In the genomic region with DNA sequence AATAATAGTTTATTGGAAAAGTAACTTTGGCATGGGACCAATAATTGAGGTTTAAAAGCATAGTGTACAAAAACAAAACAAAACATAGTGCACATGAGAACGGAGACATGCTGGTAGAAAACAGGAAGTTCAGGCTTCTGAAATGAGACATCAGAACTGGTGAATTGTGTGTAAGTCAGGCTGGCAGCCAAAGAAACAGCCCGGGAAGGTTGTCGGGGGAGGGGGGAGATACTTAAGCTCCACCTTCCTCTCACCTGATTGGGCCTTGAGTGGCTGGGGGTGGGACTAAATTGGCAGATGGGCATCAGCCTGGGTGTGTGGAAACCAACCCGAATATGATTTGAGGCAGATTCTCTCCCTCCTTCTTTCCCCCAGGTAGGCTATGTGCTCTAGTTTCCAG, we compare ENCODE assay signal across 1 cellular context.
TF ChIP-seq lines count a peak whose summit lies in the region.

No MANE protein-coding gene starts in this region.

TF ChIP-seq in GM12878, 131 proteins besides CTCF, POLR2A, EP300 and RAD21 (continued from another document and continues in another):
- TF ChIP-seq TBL1XR1 (IDR thresholded peaks at IDR 0.05; ENCODE audit: low read depth, low read length) (no peak), RB1 (IDR thresholded peaks at IDR 0.05; ENCODE audit: borderline replicate concordance) (no peak), SPI1 (IDR thresholded peaks at IDR 0.05; ENCODE audit: borderline replicate concordance, insufficient read depth, low read depth, low read length) (peak; percentile 34; the same call in 1 of the 2 replicates), ZNF24 (IDR thresholded peaks at IDR 0.05) (no peak), CHD4 (IDR thresholded peaks at IDR 0.05) (no peak), GATAD2B (conservative IDR thresholded peaks at IDR 0.05; ENCODE audit: low read depth) (no peak), NFIC (IDR thresholded peaks at IDR 0.05; ENCODE audit: low read depth, low read length) (no peak), KLF5 (IDR thresholded peaks at IDR 0.05; ENCODE audit: partially characterized antibody) (no peak), SRF (IDR thresholded peaks at IDR 0.05; ENCODE audit: low read depth in 2 of 2, low read length in 2 of 2) (no peak), IKZF2 (IDR thresholded peaks at IDR 0.05) (no peak), ZZZ3 (IDR thresholded peaks at IDR 0.05; ENCODE audit: control insufficient read depth, insufficient read length, low read depth) (no peak), CHD2 (IDR thresholded peaks at IDR 0.05; ENCODE audit: borderline replicate concordance, low read depth, low read length) (no peak), ZSCAN29 (IDR thresholded peaks at IDR 0.05) (no peak), CBX5 (IDR thresholded peaks at IDR 0.05; ENCODE audit: low read depth) (peak; percentile 44; the same call in 1 of the 2 replicates), SUZ12 (IDR thresholded peaks at IDR 0.05; ENCODE audit: unreplicated experiment) (no peak), SMC3 (IDR thresholded peaks at IDR 0.05; ENCODE audit: borderline replicate concordance, low read length) (no peak), ZNF622 (IDR thresholded peaks at IDR 0.05) (no peak), GABPA (IDR thresholded peaks at IDR 0.05; ENCODE audit: low read depth) (no peak), MTA3 (IDR thresholded peaks at IDR 0.05; ENCODE audit: borderline replicate concordance, low read length) (no peak), IRF4 (IDR thresholded peaks at IDR 0.05; ENCODE audit: low read depth, low read length) (peak; percentile 68), ATF7 (IDR thresholded peaks at IDR 0.05; ENCODE audit: low read depth) (no peak), DPF2 (IDR thresholded peaks at IDR 0.05) (no peak), BRCA1 (IDR thresholded peaks at IDR 0.05; ENCODE audit: low read depth, low read length) (no peak), SIX5 (IDR thresholded peaks at IDR 0.05; ENCODE audit: low read depth, low read length, severe bottlenecking) (no peak), FOXM1 (IDR thresholded peaks at IDR 0.05; ENCODE audit: low read depth, low read length) (no peak), MXI1 (IDR thresholded peaks at IDR 0.05; ENCODE audit: low read depth, low read length) (no peak), SMAD5 (IDR thresholded peaks at IDR 0.05; ENCODE audit: low read depth) (no peak), MTA2 (IDR thresholded peaks at IDR 0.05; ENCODE audit: low read depth) (no peak), NBN (IDR thresholded peaks at IDR 0.05) (no peak), TAF1 (IDR thresholded peaks at IDR 0.05; ENCODE audit: borderline replicate concordance, low read depth, low read length) (no peak), CREB1 (IDR thresholded peaks at IDR 0.05; ENCODE audit: low read depth) (no peak), POLR2AphosphoS2 (IDR thresholded peaks at IDR 0.05; ENCODE audit: low read depth, low read length) (no peak), HDAC6 (IDR thresholded peaks at IDR 0.05; ENCODE audit: unreplicated experiment) (no peak)
- TF ChIP-seq, protein P1, sequence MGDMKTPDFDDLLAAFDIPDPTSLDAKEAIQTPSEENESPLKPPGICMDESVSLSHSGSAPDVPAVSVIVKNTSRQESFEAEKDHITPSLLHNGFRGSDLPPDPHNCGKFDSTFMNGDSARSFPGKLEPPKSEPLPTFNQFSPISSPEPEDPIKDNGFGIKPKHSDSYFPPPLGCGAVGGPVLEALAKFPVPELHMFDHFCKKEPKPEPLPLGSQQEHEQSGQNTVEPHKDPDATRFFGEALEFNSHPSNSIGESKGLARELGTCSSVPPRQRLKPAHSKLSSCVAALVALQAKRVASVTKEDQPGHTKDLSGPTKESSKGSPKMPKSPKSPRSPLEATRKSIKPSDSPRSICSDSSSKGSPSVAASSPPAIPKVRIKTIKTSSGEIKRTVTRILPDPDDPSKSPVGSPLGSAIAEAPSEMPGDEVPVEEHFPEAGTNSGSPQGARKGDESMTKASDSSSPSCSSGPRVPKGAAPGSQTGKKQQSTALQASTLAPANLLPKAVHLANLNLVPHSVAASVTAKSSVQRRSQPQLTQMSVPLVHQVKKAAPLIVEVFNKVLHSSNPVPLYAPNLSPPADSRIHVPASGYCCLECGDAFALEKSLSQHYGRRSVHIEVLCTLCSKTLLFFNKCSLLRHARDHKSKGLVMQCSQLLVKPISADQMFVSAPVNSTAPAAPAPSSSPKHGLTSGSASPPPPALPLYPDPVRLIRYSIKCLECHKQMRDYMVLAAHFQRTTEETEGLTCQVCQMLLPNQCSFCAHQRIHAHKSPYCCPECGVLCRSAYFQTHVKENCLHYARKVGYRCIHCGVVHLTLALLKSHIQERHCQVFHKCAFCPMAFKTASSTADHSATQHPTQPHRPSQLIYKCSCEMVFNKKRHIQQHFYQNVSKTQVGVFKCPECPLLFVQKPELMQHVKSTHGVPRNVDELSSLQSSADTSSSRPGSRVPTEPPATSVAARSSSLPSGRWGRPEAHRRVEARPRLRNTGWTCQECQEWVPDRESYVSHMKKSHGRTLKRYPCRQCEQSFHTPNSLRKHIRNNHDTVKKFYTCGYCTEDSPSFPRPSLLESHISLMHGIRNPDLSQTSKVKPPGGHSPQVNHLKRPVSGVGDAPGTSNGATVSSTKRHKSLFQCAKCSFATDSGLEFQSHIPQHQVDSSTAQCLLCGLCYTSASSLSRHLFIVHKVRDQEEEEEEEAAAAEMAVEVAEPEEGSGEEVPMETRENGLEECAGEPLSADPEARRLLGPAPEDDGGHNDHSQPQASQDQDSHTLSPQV (IDR thresholded peaks at IDR 0.05) = no peak
- TF ChIP-seq, protein P2, sequence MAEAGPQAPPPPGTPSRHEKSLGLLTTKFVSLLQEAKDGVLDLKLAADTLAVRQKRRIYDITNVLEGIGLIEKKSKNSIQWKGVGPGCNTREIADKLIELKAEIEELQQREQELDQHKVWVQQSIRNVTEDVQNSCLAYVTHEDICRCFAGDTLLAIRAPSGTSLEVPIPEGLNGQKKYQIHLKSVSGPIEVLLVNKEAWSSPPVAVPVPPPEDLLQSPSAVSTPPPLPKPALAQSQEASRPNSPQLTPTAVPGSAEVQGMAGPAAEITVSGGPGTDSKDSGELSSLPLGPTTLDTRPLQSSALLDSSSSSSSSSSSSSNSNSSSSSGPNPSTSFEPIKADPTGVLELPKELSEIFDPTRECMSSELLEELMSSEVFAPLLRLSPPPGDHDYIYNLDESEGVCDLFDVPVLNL (IDR thresholded peaks at IDR 0.05; ENCODE audit: low read depth, low read length) = no peak
- TF ChIP-seq, protein P3, sequence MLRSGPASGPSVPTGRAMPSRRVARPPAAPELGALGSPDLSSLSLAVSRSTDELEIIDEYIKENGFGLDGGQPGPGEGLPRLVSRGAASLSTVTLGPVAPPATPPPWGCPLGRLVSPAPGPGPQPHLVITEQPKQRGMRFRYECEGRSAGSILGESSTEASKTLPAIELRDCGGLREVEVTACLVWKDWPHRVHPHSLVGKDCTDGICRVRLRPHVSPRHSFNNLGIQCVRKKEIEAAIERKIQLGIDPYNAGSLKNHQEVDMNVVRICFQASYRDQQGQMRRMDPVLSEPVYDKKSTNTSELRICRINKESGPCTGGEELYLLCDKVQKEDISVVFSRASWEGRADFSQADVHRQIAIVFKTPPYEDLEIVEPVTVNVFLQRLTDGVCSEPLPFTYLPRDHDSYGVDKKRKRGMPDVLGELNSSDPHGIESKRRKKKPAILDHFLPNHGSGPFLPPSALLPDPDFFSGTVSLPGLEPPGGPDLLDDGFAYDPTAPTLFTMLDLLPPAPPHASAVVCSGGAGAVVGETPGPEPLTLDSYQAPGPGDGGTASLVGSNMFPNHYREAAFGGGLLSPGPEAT (IDR thresholded peaks at IDR 0.05; ENCODE audit: low read depth) = no peak
- TF ChIP-seq, protein P4, sequence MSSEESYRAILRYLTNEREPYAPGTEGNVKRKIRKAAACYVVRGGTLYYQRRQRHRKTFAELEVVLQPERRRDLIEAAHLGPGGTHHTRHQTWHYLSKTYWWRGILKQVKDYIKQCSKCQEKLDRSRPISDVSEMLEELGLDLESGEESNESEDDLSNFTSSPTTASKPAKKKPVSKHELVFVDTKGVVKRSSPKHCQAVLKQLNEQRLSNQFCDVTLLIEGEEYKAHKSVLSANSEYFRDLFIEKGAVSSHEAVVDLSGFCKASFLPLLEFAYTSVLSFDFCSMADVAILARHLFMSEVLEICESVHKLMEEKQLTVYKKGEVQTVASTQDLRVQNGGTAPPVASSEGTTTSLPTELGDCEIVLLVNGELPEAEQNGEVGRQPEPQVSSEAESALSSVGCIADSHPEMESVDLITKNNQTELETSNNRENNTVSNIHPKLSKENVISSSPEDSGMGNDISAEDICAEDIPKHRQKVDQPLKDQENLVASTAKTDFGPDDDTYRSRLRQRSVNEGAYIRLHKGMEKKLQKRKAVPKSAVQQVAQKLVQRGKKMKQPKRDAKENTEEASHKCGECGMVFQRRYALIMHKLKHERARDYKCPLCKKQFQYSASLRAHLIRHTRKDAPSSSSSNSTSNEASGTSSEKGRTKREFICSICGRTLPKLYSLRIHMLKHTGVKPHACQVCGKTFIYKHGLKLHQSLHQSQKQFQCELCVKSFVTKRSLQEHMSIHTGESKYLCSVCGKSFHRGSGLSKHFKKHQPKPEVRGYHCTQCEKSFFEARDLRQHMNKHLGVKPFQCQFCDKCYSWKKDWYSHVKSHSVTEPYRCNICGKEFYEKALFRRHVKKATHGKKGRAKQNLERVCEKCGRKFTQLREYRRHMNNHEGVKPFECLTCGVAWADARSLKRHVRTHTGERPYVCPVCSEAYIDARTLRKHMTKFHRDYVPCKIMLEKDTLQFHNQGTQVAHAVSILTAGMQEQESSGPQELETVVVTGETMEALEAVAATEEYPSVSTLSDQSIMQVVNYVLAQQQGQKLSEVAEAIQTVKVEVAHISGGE (CRISPR knock-in tag; IDR thresholded peaks at IDR 0.05) = no peak
- TF ChIP-seq, protein P5, sequence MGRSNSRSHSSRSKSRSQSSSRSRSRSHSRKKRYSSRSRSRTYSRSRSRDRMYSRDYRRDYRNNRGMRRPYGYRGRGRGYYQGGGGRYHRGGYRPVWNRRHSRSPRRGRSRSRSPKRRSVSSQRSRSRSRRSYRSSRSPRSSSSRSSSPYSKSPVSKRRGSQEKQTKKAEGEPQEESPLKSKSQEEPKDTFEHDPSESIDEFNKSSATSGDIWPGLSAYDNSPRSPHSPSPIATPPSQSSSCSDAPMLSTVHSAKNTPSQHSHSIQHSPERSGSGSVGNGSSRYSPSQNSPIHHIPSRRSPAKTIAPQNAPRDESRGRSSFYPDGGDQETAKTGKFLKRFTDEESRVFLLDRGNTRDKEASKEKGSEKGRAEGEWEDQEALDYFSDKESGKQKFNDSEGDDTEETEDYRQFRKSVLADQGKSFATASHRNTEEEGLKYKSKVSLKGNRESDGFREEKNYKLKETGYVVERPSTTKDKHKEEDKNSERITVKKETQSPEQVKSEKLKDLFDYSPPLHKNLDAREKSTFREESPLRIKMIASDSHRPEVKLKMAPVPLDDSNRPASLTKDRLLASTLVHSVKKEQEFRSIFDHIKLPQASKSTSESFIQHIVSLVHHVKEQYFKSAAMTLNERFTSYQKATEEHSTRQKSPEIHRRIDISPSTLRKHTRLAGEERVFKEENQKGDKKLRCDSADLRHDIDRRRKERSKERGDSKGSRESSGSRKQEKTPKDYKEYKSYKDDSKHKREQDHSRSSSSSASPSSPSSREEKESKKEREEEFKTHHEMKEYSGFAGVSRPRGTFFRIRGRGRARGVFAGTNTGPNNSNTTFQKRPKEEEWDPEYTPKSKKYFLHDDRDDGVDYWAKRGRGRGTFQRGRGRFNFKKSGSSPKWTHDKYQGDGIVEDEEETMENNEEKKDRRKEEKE (IDR thresholded peaks at IDR 0.05) = no peak
- TF ChIP-seq, protein P6, sequence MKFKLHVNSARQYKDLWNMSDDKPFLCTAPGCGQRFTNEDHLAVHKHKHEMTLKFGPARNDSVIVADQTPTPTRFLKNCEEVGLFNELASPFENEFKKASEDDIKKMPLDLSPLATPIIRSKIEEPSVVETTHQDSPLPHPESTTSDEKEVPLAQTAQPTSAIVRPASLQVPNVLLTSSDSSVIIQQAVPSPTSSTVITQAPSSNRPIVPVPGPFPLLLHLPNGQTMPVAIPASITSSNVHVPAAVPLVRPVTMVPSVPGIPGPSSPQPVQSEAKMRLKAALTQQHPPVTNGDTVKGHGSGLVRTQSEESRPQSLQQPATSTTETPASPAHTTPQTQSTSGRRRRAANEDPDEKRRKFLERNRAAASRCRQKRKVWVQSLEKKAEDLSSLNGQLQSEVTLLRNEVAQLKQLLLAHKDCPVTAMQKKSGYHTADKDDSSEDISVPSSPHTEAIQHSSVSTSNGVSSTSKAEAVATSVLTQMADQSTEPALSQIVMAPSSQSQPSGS (IDR thresholded peaks at IDR 0.05; ENCODE audit: low read length) = no peak
- TF ChIP-seq, protein P7, sequence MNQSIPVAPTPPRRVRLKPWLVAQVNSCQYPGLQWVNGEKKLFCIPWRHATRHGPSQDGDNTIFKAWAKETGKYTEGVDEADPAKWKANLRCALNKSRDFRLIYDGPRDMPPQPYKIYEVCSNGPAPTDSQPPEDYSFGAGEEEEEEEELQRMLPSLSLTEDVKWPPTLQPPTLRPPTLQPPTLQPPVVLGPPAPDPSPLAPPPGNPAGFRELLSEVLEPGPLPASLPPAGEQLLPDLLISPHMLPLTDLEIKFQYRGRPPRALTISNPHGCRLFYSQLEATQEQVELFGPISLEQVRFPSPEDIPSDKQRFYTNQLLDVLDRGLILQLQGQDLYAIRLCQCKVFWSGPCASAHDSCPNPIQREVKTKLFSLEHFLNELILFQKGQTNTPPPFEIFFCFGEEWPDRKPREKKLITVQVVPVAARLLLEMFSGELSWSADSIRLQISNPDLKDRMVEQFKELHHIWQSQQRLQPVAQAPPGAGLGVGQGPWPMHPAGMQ (IDR thresholded peaks at IDR 0.05; ENCODE audit: borderline replicate concordance) = no peak
- TF ChIP-seq, protein P8, sequence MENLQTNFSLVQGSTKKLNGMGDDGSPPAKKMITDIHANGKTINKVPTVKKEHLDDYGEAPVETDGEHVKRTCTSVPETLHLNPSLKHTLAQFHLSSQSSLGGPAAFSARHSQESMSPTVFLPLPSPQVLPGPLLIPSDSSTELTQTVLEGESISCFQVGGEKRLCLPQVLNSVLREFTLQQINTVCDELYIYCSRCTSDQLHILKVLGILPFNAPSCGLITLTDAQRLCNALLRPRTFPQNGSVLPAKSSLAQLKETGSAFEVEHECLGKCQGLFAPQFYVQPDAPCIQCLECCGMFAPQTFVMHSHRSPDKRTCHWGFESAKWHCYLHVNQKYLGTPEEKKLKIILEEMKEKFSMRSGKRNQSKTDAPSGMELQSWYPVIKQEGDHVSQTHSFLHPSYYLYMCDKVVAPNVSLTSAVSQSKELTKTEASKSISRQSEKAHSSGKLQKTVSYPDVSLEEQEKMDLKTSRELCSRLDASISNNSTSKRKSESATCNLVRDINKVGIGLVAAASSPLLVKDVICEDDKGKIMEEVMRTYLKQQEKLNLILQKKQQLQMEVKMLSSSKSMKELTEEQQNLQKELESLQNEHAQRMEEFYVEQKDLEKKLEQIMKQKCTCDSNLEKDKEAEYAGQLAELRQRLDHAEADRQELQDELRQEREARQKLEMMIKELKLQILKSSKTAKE (IDR thresholded peaks at IDR 0.05; ENCODE audit: low read depth, poor library complexity, severe bottlenecking) = peak; percentile 34
- TF ChIP-seq, protein P9, sequence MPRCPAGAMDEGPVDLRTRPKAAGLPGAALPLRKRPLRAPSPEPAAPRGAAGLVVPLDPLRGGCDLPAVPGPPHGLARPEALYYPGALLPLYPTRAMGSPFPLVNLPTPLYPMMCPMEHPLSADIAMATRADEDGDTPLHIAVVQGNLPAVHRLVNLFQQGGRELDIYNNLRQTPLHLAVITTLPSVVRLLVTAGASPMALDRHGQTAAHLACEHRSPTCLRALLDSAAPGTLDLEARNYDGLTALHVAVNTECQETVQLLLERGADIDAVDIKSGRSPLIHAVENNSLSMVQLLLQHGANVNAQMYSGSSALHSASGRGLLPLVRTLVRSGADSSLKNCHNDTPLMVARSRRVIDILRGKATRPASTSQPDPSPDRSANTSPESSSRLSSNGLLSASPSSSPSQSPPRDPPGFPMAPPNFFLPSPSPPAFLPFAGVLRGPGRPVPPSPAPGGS (IDR thresholded peaks at IDR 0.05; ENCODE audit: borderline replicate concordance, insufficient read depth, low read depth, low read length, poor library complexity, severe bottlenecking) = no peak
